ENCODE assay signal across 8 cellular contexts in the genomic region with DNA sequence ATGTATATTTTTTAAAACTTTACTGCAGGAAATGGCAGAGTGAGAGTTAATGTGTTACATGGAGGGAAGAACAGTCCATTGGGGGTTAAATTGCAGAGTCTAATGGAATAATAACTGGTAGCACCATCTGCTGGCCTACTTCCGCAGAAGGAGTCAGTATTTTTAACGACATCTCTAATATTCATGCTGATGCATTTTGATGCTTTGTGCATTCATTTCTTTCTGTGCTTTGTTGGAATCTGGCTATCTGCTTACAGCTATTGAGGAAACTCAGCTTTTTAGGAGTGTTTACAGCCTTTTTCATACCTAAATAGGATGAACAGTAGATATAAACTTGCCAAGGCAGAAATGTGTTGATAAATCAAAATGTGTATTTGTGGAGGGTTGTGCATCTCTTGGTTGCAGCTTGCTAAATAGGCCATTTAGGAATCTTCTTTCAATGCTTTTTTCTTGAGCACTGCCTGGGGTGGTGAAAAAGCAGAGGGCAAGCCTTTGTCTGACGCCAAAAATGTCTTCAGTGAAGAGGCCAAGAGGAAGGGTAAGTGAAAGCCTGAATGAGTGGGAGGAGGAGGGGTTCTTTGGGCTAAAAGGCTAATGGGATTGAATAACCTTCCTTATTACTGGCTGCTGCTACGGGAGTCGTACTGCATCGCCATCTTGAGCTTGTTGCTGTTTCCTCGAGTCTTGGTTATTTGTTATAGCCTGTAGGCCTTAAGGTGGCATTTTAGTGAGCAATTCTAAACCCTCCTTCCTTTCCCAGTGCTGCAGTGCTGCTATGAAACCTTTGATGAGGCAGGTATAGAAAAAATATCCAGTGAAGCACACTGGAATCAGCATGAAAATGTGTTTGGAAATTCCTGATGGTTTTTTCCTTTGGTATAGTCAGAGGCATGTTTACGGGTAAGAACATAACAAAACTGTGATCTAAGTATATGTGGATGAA.
DNase-seq lines count a peak whose midpoint lies in the region; ATAC-seq, FAIRE-seq and TF ChIP-seq lines count a peak whose summit lies in the region.

No MANE protein-coding gene starts in this region.

- H3K4me1 ChIP-seq in esophagus muscularis mucosa (peaks cover 45 to 60% (median 56%) of the 10 kb centered on the region in 4 donors), uterus (peaks cover 0 to 9% of the 10 kb centered on the region in 2 donors)

- H3K9me3 ChIP-seq in esophagus muscularis mucosa = no peaks in the 10 kb centered on the region
- H3K9me3 ChIP-seq in uterus = no peaks in the 10 kb centered on the region

- intact Hi-C loops in esophagus muscularis mucosa (cut with DNase I) (loop anchor here (5.0 kb wide), 2 partner anchors 76 to 156 kb away; a partner anchor contains a TSS), uterus (cut with DNase I; ENCODE audit: low total_unique reads) (loop anchor here (5.0 kb wide), 1 partner anchor 156 kb away; a partner anchor contains a TSS)

- FAIRE-seq in TTC549 (lab: Jason Lieb, UNC) = peak; percentile 75

- peak; percentile 87 for ATAC-seq in GM18868 (IDR thresholded peaks at IDR 0.05; ENCODE audit: unreplicated experiment)
- ATAC-seq in HG03045 (IDR thresholded peaks at IDR 0.05; ENCODE audit: unreplicated experiment) = peak; percentile 87

- H3K36me3 ChIP-seq in esophagus muscularis mucosa (no peaks in the 10 kb centered on the region), uterus (no peaks in the 10 kb centered on the region)

- WGBS in esophagus muscularis mucosa = 2% methylated on average over 8 of the region's 8 CpGs

- no peak overlapping the region for H3K27ac ChIP-seq in C4-2B
- H3K27ac ChIP-seq in esophagus muscularis mucosa (replicated peaks in 1 of 4) = peak overlapping the region; percentile 71 to 84 (median 78)
- H3K27ac ChIP-seq in uterus = peak overlapping the region; percentile 82 to 88

- peak overlapping the region; percentile 42 to 57 (median 44) for H3K4me3 ChIP-seq in esophagus muscularis mucosa
- H3K4me3 ChIP-seq in uterus = peak overlapping the region; percentile 23 to 44

- no peak for TF ChIP-seq EP300 in esophagus muscularis mucosa (IDR thresholded peaks at IDR 0.05)

- no peak for TF ChIP-seq POLR2A in esophagus muscularis mucosa (IDR thresholded peaks at IDR 0.05; ENCODE audit: low read depth)
- peak in 1 of 2 donors; percentile 1 for TF ChIP-seq POLR2A in uterus (IDR thresholded peaks at IDR 0.05)

- H3K27me3 ChIP-seq in esophagus muscularis mucosa = no peaks in the 10 kb centered on the region
- H3K27me3 ChIP-seq in uterus = no peaks in the 10 kb centered on the region

- peak; percentile 65 for DNase-seq in NCI-H2029 (lab: John Stamatoyannopoulos, UW)
- DNase-seq in esophagus muscularis mucosa (ENCODE audit: extremely low spot score) = no peak
- DNase-seq in mucosa of gallbladder (ENCODE audit: low spot score) = peak; percentile 59
- DNase-seq in uterus = peak in 1 of 2 donors; percentile 41

- peak; percentile 73 for TF ChIP-seq CTCF in C4-2B (conservative IDR thresholded peaks at IDR 0.05)
- TF ChIP-seq CTCF in esophagus muscularis mucosa (IDR thresholded peaks at IDR 0.05) = peak; percentile 49 to 58 (median 53)
- peak; percentile 37 to 61 (median 52) for TF ChIP-seq CTCF in uterus (IDR thresholded peaks at IDR 0.05)
